ENCODE assay signal across 17 cellular contexts in the genomic region with DNA sequence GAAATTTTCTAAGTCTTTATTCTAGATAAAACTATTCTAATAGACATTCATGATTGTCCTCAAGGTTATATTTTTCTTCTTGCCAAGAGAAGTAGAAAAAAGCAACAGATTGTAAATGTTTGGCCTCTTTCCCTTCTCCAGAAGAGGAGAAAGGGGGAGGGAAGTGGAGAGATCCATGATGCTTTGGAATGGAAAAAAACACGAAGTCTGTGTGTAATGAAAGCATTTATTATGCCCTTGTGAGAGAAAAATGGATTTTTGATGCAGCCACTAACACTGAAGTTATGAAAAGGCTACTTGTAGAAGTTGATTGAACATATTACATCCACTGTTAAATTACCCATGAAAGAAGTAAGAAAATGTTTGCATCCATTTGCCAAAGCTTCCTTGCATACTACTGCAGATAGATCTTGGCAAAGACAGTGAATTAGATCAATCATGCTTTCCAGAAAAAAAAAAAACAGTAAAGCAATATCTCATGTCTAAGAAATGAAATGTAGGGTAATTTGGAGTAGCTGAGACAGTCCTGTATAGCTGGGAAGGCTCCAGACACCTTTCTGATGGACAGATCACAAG.
DNase-seq lines count a peak whose midpoint lies in the region; ATAC-seq and TF ChIP-seq lines count a peak whose summit lies in the region.
"Had no signal": no experiment of that assay in that cellular context is flagged by ENCODE, and none has a peak within 500 bp of the region (broad histone marks: within the 10 kb centered on the region; RNA-seq: fewer than 3 reads in every experiment).

No MANE protein-coding gene starts in this region.

- H3K4me3 ChIP-seq in body of pancreas = no peak overlapping the region
- H3K4me3 ChIP-seq: GM23248, K562 had no signal

- H3K9me3 Mint-ChIP-seq in mesothelial cell of epicardium = no peaks in the 10 kb centered on the region

- no peaks in the 10 kb centered on the region for H3K27me3 Mint-ChIP-seq in mesothelial cell of epicardium (ENCODE audit: low read depth)
- H3K27me3 Mint-ChIP-seq: CD4-positive, alpha-beta memory T cell had no signal

- H3K4me3 Mint-ChIP-seq in mesothelial cell of epicardium = no peak overlapping the region
- H3K4me3 Mint-ChIP-seq: CD4-positive, alpha-beta memory T cell had no signal

- no peak overlapping the region for H3K27ac ChIP-seq in body of pancreas
- H3K27ac ChIP-seq: GM23248 had no signal

- peaks cover 11% of the 10 kb centered on the region for H3K4me1 Mint-ChIP-seq in mesothelial cell of epicardium
- H3K4me1 Mint-ChIP-seq: CD4-positive, alpha-beta memory T cell had no signal

- DNase-seq in NCI-H2171 treated with DMSO at 0.1 percent for 48 hours (lab: John Stamatoyannopoulos, UW) = peak; percentile 19
- DNase-seq in body of pancreas = no peak
- no peak for DNase-seq in mesothelial cell of epicardium (ENCODE audit: low spot score in 2 of 2, unreplicated experiment in 2 of 2)
- no peak for DNase-seq in GOT3 (lab: John Stamatoyannopoulos, UW)
- DNase-seq in omental fat pad (ENCODE audit: low spot score) = no peak
- DNase-seq in effector CD4-positive, alpha-beta T cell = no peak
- DNase-seq: CD4-positive, alpha-beta memory T cell; GF-D8; GM23248; NCI-H1417 treated with DMSO at 0.1 percent for 48 hours; NCI-H2029 treated with DMSO at 0.1 percent for 48 hours; NCI-H345; NCI-H69; NK-92 treated with Interleukin-12 subunit alpha and Interleukin-12 subunit beta, amount 100 ng/mL, for 24 hours; SHP77 treated with DMSO at 0.1 percent for 48 hours had no signal

- peak overlapping the region; percentile 51 for H3K27ac Mint-ChIP-seq in mesothelial cell of epicardium
- H3K27ac Mint-ChIP-seq: CD4-positive, alpha-beta memory T cell had no signal

- ATAC-seq in body of pancreas (peak; percentile 47), GM18511 (IDR thresholded peaks at IDR 0.05; ENCODE audit: unreplicated experiment) (no peak), omental fat pad (ENCODE audit: low FRiP score) (no peak)
- ATAC-seq: K562 had no signal

- H3K36me3 ChIP-seq in body of pancreas (replicated peaks in 1 of 2; ENCODE audit: insufficient read depth in 1 of 2, low read depth in 2 of 2) = no peaks in the 10 kb centered on the region

- H3K36me3 Mint-ChIP-seq in mesothelial cell of epicardium = no peaks in the 10 kb centered on the region
- H3K36me3 Mint-ChIP-seq: CD4-positive, alpha-beta memory T cell had no signal

- TF ChIP-seq CTCF in body of pancreas (IDR thresholded peaks at IDR 0.05) (no peak), mesothelial cell of epicardium (IDR thresholded peaks at IDR 0.05; ENCODE audit: unreplicated experiment) (no peak), omental fat pad (IDR thresholded peaks at IDR 0.05) (no peak)

- H3K4me1 ChIP-seq in body of pancreas = no peaks in the 10 kb centered on the region

- no peaks in the 10 kb centered on the region for H3K27me3 ChIP-seq in body of pancreas

- intact Hi-C loops in body of pancreas (cut with DNase I) = no loop called here

- no peak for TF ChIP-seq POLR2A in body of pancreas (IDR thresholded peaks at IDR 0.05)

- H3K9me3 ChIP-seq in body of pancreas = no peaks in the 10 kb centered on the region

- WGBS in body of pancreas, 2 donors = 0% methylated on average over 1 of the region's 1 CpG
